In genomic region chr4:38160487-38161207, GRCh38 we compare ENCODE assay signal across 1 cellular context.
A peak's percentile ranks its signal among the peaks of the same experiment; 100 is the strongest.
TF ChIP-seq lines count a peak whose summit lies in the region.

No MANE protein-coding gene starts in this region.

TF ChIP-seq in GM12878, 131 proteins besides CTCF, POLR2A, EP300 and RAD21 (continued from another document and continues in another):
- TF ChIP-seq PRDM15 (CRISPR knock-in tag; IDR thresholded peaks at IDR 0.05) = no peak
- peak; percentile 54 for TF ChIP-seq RUNX3 (IDR thresholded peaks at IDR 0.05; ENCODE audit: low read length)
- TF ChIP-seq, protein P1, sequence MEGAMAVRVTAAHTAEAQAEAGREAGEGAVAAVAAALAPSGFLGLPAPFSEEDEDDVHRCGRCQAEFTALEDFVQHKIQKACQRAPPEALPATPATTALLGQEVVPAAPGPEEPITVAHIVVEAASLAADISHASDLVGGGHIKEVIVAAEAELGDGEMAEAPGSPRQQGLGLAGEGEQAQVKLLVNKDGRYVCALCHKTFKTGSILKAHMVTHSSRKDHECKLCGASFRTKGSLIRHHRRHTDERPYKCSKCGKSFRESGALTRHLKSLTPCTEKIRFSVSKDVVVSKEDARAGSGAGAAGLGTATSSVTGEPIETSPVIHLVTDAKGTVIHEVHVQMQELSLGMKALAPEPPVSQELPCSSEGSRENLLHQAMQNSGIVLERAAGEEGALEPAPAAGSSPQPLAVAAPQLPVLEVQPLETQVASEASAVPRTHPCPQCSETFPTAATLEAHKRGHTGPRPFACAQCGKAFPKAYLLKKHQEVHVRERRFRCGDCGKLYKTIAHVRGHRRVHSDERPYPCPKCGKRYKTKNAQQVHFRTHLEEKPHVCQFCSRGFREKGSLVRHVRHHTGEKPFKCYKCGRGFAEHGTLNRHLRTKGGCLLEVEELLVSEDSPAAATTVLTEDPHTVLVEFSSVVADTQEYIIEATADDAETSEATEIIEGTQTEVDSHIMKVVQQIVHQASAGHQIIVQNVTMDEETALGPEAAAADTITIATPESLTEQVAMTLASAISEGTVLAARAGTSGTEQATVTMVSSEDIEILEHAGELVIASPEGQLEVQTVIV (IDR thresholded peaks at IDR 0.05; ENCODE audit: borderline replicate concordance, partially characterized antibody) = no peak
- TF ChIP-seq BRCA1 (IDR thresholded peaks at IDR 0.05; ENCODE audit: low read depth, low read length) = no peak
- peak; percentile 47 for TF ChIP-seq RAD51 (IDR thresholded peaks at IDR 0.05)
- TF ChIP-seq TBL1XR1 (IDR thresholded peaks at IDR 0.05; ENCODE audit: low read depth, low read length) = no peak
- peak; percentile 49; the same call in 1 of the 2 replicates for TF ChIP-seq TCF3 (IDR thresholded peaks at IDR 0.05; ENCODE audit: borderline replicate concordance, insufficient read depth, low read depth, low read length)
- TF ChIP-seq JUNB (IDR thresholded peaks at IDR 0.05) = peak; percentile 97
- peak; percentile 86 for TF ChIP-seq MXI1 (IDR thresholded peaks at IDR 0.05; ENCODE audit: low read depth, low read length)
- TF ChIP-seq, protein P2, sequence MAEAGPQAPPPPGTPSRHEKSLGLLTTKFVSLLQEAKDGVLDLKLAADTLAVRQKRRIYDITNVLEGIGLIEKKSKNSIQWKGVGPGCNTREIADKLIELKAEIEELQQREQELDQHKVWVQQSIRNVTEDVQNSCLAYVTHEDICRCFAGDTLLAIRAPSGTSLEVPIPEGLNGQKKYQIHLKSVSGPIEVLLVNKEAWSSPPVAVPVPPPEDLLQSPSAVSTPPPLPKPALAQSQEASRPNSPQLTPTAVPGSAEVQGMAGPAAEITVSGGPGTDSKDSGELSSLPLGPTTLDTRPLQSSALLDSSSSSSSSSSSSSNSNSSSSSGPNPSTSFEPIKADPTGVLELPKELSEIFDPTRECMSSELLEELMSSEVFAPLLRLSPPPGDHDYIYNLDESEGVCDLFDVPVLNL (IDR thresholded peaks at IDR 0.05; ENCODE audit: low read depth, low read length) = no peak
- TF ChIP-seq, protein P3, sequence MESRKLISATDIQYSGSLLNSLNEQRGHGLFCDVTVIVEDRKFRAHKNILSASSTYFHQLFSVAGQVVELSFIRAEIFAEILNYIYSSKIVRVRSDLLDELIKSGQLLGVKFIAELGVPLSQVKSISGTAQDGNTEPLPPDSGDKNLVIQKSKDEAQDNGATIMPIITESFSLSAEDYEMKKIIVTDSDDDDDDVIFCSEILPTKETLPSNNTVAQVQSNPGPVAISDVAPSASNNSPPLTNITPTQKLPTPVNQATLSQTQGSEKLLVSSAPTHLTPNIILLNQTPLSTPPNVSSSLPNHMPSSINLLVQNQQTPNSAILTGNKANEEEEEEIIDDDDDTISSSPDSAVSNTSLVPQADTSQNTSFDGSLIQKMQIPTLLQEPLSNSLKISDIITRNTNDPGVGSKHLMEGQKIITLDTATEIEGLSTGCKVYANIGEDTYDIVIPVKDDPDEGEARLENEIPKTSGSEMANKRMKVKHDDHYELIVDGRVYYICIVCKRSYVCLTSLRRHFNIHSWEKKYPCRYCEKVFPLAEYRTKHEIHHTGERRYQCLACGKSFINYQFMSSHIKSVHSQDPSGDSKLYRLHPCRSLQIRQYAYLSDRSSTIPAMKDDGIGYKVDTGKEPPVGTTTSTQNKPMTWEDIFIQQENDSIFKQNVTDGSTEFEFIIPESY (IDR thresholded peaks at IDR 0.05) = no peak
- TF ChIP-seq CHD2 (IDR thresholded peaks at IDR 0.05; ENCODE audit: borderline replicate concordance, low read depth, low read length) = peak; percentile 77; the same call in 1 of the 2 replicates
- peak; percentile 95 for TF ChIP-seq IKZF1 (conservative IDR thresholded peaks at IDR 0.05)
- no peak; the same call in 1 of the 2 replicates for TF ChIP-seq PML (IDR thresholded peaks at IDR 0.05; ENCODE audit: low read length)
- peak; percentile 29 for TF ChIP-seq USF1 (IDR thresholded peaks at IDR 0.05; ENCODE audit: borderline replicate concordance, extremely low read length, insufficient read depth, low read depth, low read length)
- peak; percentile 34 to 65; a peak in 3 of 4 replicates for TF ChIP-seq BHLHE40 (IDR thresholded peaks at IDR 0.05; ENCODE audit: borderline replicate concordance in 1 of 2, low read depth in 2 of 2, low read length in 1 of 2)
- no peak for TF ChIP-seq SIX5 (IDR thresholded peaks at IDR 0.05; ENCODE audit: low read depth, low read length, severe bottlenecking)
- peak; percentile 98 for TF ChIP-seq IRF4 (IDR thresholded peaks at IDR 0.05; ENCODE audit: low read depth, low read length)
- TF ChIP-seq RELA (IDR thresholded peaks at IDR 0.05; ENCODE audit: borderline replicate concordance, partially characterized antibody) = no peak
- TF ChIP-seq CEBPB (IDR thresholded peaks at IDR 0.05; ENCODE audit: borderline replicate concordance in 1 of 2, low read depth in 2 of 2, low read length in 2 of 2) = no peak
- TF ChIP-seq POU2F2 (IDR thresholded peaks at IDR 0.05; ENCODE audit: borderline replicate concordance, low read depth, low read length) = peak; percentile 57; the same call in 1 of the 3 replicates
- no peak for TF ChIP-seq ZNF274 (IDR thresholded peaks at IDR 0.05; ENCODE audit: insufficient read depth, insufficient read length)
- peak; percentile 95 for TF ChIP-seq JUND (IDR thresholded peaks at IDR 0.05; ENCODE audit: low read depth, low read length)
- TF ChIP-seq, protein P4, sequence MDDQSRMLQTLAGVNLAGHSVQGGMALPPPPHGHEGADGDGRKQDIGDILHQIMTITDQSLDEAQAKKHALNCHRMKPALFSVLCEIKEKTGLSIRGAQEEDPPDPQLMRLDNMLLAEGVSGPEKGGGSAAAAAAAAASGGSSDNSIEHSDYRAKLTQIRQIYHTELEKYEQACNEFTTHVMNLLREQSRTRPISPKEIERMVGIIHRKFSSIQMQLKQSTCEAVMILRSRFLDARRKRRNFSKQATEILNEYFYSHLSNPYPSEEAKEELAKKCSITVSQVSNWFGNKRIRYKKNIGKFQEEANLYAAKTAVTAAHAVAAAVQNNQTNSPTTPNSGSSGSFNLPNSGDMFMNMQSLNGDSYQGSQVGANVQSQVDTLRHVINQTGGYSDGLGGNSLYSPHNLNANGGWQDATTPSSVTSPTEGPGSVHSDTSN (IDR thresholded peaks at IDR 0.05; ENCODE audit: insufficient replicate concordance, low read depth, low read length) = no peak
- no peak for TF ChIP-seq ZNF622 (IDR thresholded peaks at IDR 0.05)
- no peak for TF ChIP-seq RB1 (IDR thresholded peaks at IDR 0.05; ENCODE audit: borderline replicate concordance)
- peak; percentile 96 for TF ChIP-seq DPF2 (IDR thresholded peaks at IDR 0.05)
- TF ChIP-seq MLLT1 (IDR thresholded peaks at IDR 0.05) = no peak; the same call in 1 of the 2 replicates
- 0 out of 2 replicates have a peak, but pooled peaks have one; percentile 26 for TF ChIP-seq LARP7 (IDR thresholded peaks at IDR 0.05)
- no peak; the same call in 1 of the 2 replicates for TF ChIP-seq NKRF (conservative IDR thresholded peaks at IDR 0.05)
- TF ChIP-seq KAT2A (conservative IDR thresholded peaks at IDR 0.05; ENCODE audit: control insufficient read depth, low read depth, low read length) = no peak
- no peak for TF ChIP-seq RFX5 (IDR thresholded peaks at IDR 0.05; ENCODE audit: low read depth, low read length)
- no peak; a peak in 1 of 3 replicates for TF ChIP-seq EGR1 (IDR thresholded peaks at IDR 0.05; ENCODE audit: borderline replicate concordance in 1 of 2, low read depth in 2 of 2, low read length in 2 of 2)
- TF ChIP-seq, protein P5, sequence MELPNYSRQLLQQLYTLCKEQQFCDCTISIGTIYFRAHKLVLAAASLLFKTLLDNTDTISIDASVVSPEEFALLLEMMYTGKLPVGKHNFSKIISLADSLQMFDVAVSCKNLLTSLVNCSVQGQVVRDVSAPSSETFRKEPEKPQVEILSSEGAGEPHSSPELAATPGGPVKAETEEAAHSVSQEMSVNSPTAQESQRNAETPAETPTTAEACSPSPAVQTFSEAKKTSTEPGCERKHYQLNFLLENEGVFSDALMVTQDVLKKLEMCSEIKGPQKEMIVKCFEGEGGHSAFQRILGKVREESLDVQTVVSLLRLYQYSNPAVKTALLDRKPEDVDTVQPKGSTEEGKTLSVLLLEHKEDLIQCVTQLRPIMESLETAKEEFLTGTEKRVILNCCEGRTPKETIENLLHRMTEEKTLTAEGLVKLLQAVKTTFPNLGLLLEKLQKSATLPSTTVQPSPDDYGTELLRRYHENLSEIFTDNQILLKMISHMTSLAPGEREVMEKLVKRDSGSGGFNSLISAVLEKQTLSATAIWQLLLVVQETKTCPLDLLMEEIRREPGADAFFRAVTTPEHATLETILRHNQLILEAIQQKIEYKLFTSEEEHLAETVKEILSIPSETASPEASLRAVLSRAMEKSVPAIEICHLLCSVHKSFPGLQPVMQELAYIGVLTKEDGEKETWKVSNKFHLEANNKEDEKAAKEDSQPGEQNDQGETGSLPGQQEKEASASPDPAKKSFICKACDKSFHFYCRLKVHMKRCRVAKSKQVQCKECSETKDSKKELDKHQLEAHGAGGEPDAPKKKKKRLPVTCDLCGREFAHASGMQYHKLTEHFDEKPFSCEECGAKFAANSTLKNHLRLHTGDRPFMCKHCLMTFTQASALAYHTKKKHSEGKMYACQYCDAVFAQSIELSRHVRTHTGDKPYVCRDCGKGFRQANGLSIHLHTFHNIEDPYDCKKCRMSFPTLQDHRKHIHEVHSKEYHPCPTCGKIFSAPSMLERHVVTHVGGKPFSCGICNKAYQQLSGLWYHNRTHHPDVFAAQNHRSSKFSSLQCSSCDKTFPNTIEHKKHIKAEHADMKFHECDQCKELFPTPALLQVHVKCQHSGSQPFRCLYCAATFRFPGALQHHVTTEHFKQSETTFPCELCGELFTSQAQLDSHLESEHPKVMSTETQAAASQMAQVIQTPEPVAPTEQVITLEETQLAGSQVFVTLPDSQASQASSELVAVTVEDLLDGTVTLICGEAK (IDR thresholded peaks at IDR 0.05; ENCODE audit: borderline replicate concordance) = peak; percentile 51; the same call in 1 of the 2 replicates
- TF ChIP-seq SMAD1 (IDR thresholded peaks at IDR 0.05; ENCODE audit: low read depth, partially characterized antibody) = peak; percentile 72
- TF ChIP-seq, protein P6, sequence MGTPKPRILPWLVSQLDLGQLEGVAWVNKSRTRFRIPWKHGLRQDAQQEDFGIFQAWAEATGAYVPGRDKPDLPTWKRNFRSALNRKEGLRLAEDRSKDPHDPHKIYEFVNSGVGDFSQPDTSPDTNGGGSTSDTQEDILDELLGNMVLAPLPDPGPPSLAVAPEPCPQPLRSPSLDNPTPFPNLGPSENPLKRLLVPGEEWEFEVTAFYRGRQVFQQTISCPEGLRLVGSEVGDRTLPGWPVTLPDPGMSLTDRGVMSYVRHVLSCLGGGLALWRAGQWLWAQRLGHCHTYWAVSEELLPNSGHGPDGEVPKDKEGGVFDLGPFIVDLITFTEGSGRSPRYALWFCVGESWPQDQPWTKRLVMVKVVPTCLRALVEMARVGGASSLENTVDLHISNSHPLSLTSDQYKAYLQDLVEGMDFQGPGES (IDR thresholded peaks at IDR 0.05) = no peak
